11 cellular contexts compared by ENCODE assay signal in genomic region chr2:120820885-120821279, GRCh38.
DNase-seq lines count a peak whose midpoint lies in the region; TF ChIP-seq lines count a peak whose summit lies in the region.
"Had no signal": no experiment of that assay in that cellular context is flagged by ENCODE, and none has a peak within 500 bp of the region (broad histone marks: within the 10 kb centered on the region; RNA-seq: fewer than 3 reads in every experiment).

No MANE protein-coding gene starts in this region.

- 0% methylated on average over 12 of the region's 12 CpGs for WGBS in mammary epithelial cell (ENCODE audit: low coverage, missing lambda C conversion rate)
- 45 to 56% methylated on average over 12 of the region's 12 CpGs for WGBS in mesodermal cell (ENCODE audit: insufficient coverage in 2 of 2), 2 experiments

- no peaks in the 10 kb centered on the region for H3K4me1 ChIP-seq in breast epithelium
- H3K4me1 ChIP-seq in mammary epithelial cell (ENCODE audit: insufficient read depth, low read length), result no peaks in the 10 kb centered on the region
- peaks cover 39% of the 10 kb centered on the region for H3K4me1 ChIP-seq in mesodermal cell (ENCODE audit: control insufficient read depth, insufficient read depth, low read length, poor library complexity, severe bottlenecking)
- peaks cover 0 to 7% of the 10 kb centered on the region in 2 donors for H3K4me1 ChIP-seq in uterus

- H3K4me2 ChIP-seq in mammary epithelial cell (ENCODE audit: insufficient read depth, low read depth, low read length), result no peak overlapping the region

- peaks cover 79% of the 10 kb centered on the region for H3K4me1 Mint-ChIP-seq in brain

- no peak for TF ChIP-seq POLR2A in breast epithelium (IDR thresholded peaks at IDR 0.05)
- no peak for TF ChIP-seq POLR2A in uterus (IDR thresholded peaks at IDR 0.05)

- H3K9ac ChIP-seq in mammary epithelial cell (ENCODE audit: insufficient read depth, low read length), result no peak overlapping the region

- DNase-seq in breast epithelium (ENCODE audit: low spot score in 2 of 2), result peak in 1 of 2 donors; percentile 31
- DNase-seq in mammary epithelial cell, result no peak
- DNase-seq in uterus, result peak; percentile 29 to 59
- no peak for DNase-seq in activated CD8-positive, alpha-beta memory T cell treated with anti-CD3 and anti-CD28 coated beads for 24 hours
- DNase-seq in activated CD8-positive, alpha-beta memory T cell treated with anti-CD3 and anti-CD28 coated beads, Interleukin-2, amount 50 U/mL, for 48 hours, result no peak
- no peak for DNase-seq in HuH-7.5 (ENCODE audit: low spot score)
- DNase-seq: activated effector memory CD4-positive, alpha-beta T cell treated with Interleukin-2 at 50 U/mL for 16 hours; T-helper 2 cell had no signal

- CTCF ChIA-PET in mammary epithelial cell (lab: Charles Lee; ENCODE audit: low non-redundant PET), result no interaction called here

- no TSS peak for BruUV-seq in mammary epithelial cell (replicated peaks; lab: Mats Ljungman, UMichigan)

- H3K79me2 ChIP-seq in mammary epithelial cell (ENCODE audit: insufficient read depth, low read length), result no peaks in the 10 kb centered on the region

- H3K27me3 Mint-ChIP-seq in brain, result no peaks in the 10 kb centered on the region

- H3K27ac Mint-ChIP-seq in brain, result peak overlapping the region; percentile 50 to 97 (median 90)

- H3K4me3 ChIP-seq in breast epithelium (peak overlapping the region in 1 of 3 donors; percentile 49), mammary epithelial cell (replicated peaks in 1 of 3; ENCODE audit: insufficient read depth in 1 of 3, low read depth in 2 of 3, low read length in 3 of 3) (no peak overlapping the region), mesodermal cell (ENCODE audit: extremely low read depth, insufficient read depth, low read length, poor library complexity, severe bottlenecking) (no peak overlapping the region), uterus (peak overlapping the region in 1 of 2 donors; percentile 15)
- H3K4me3 ChIP-seq: thoracic aorta had no signal

- no peaks in the 10 kb centered on the region for H3K36me3 Mint-ChIP-seq in brain

- H4K20me1 ChIP-seq in mammary epithelial cell (ENCODE audit: insufficient read depth, low read length), result no peaks in the 10 kb centered on the region

- in situ Hi-C loops in mammary epithelial cell (cut with MboI; ENCODE audit: low sequenced_read_pairs in 2 of 2), result no loop called here

- intact Hi-C loops in breast epithelium (cut with DNase I; ENCODE audit: low total_unique reads), result no loop called here
- intact Hi-C loops in mammary epithelial cell (cut with micrococcal nuclease), result no loop called here
- intact Hi-C loops in uterus (cut with DNase I; ENCODE audit: low total_unique reads), result no loop called here

- no peaks in the 10 kb centered on the region for H3K9me3 ChIP-seq in breast epithelium
- no peaks in the 10 kb centered on the region for H3K9me3 ChIP-seq in mammary epithelial cell (replicated peaks; ENCODE audit: insufficient read depth, low read length)
- no peaks in the 10 kb centered on the region for H3K9me3 ChIP-seq in mesodermal cell (ENCODE audit: control insufficient read depth, low read length)
- H3K9me3 ChIP-seq in uterus, result no peaks in the 10 kb centered on the region
- H3K9me3 ChIP-seq: thoracic aorta had no signal

- H3K27me3 ChIP-seq in breast epithelium, result no peaks in the 10 kb centered on the region
- peaks cover 2% of the 10 kb centered on the region for H3K27me3 ChIP-seq in mammary epithelial cell (ENCODE audit: insufficient read depth, low read length)
- no peaks in the 10 kb centered on the region for H3K27me3 ChIP-seq in uterus

- peak overlapping the region; percentile 25 to 80 (median 75) for H3K4me3 Mint-ChIP-seq in brain

- dilution Hi-C loops in mammary epithelial cell (cut with HindIII; ENCODE audit: low sequenced_read_pairs), result no loop called here

- H3K36me3 ChIP-seq in breast epithelium, result no peaks in the 10 kb centered on the region
- H3K36me3 ChIP-seq in mammary epithelial cell (ENCODE audit: insufficient read depth, low read length), result no peaks in the 10 kb centered on the region
- peaks cover 36% of the 10 kb centered on the region for H3K36me3 ChIP-seq in mesodermal cell (ENCODE audit: control insufficient read depth, insufficient read depth, low read length)
- H3K36me3 ChIP-seq in uterus, result no peaks in the 10 kb centered on the region
- H3K36me3 ChIP-seq: thoracic aorta had no signal

- no peak overlapping the region for H2AFZ ChIP-seq in mammary epithelial cell (ENCODE audit: low read depth, low read length)

- no peak for TF ChIP-seq CTCF in breast epithelium (IDR thresholded peaks at IDR 0.05)
- no peak for TF ChIP-seq CTCF in mammary epithelial cell (conservative IDR thresholded peaks at IDR 0.05 in 1 of 2, IDR thresholded peaks at IDR 0.05 in 1 of 2; ENCODE audit: extremely low read depth in 1 of 2, insufficient read depth in 1 of 2, low read depth in 1 of 2, low read length in 2 of 2)
- TF ChIP-seq CTCF in brain (conservative IDR thresholded peaks at IDR 0.05), result no peak
- TF ChIP-seq CTCF in uterus (IDR thresholded peaks at IDR 0.05), result no peak

- H3K27ac ChIP-seq in breast epithelium (peak overlapping the region; percentile 14 to 74), mammary epithelial cell (ENCODE audit: insufficient read depth, low read depth, low read length) (no peak overlapping the region), mesodermal cell (ENCODE audit: low read depth, low read length, severe bottlenecking) (peak overlapping the region; percentile 36), uterus (peak overlapping the region; percentile 24 to 72)
- H3K27ac ChIP-seq: thoracic aorta had no signal

- peaks cover 0 to 2% (median 0%) of the 10 kb centered on the region in 5 experiments for H3K9me3 Mint-ChIP-seq in brain

Comparison
In these comparisons a context has a peak if more than half of its experiments do, and no peak if none do; other contexts are left out.
1. DNase-seq: peak in uterus (2 of 2); none in mammary epithelial cell (single experiment), activated CD8-positive, alpha-beta memory T cell treated with anti-CD3 and anti-CD28 coated beads for 24 hours (single experiment), activated CD8-positive, alpha-beta memory T cell treated with anti-CD3 and anti-CD28 coated beads, Interleukin-2, amount 50 U/mL, for 48 hours (single experiment) and HuH-7.5 (single experiment).